Comparison of ENCODE assay signal across 1 cellular context in genomic region chr18:67199993-67200617, GRCh38.
TF ChIP-seq lines count a peak whose summit lies in the region.

No MANE protein-coding gene starts in this region.

TF ChIP-seq in GM23338, 12 proteins besides CTCF, POLR2A, EP300 and RAD21 (continued from another document):
- TF ChIP-seq REST (IDR thresholded peaks at IDR 0.05; ENCODE audit: unreplicated experiment): no peak
- TF ChIP-seq, protein P1, sequence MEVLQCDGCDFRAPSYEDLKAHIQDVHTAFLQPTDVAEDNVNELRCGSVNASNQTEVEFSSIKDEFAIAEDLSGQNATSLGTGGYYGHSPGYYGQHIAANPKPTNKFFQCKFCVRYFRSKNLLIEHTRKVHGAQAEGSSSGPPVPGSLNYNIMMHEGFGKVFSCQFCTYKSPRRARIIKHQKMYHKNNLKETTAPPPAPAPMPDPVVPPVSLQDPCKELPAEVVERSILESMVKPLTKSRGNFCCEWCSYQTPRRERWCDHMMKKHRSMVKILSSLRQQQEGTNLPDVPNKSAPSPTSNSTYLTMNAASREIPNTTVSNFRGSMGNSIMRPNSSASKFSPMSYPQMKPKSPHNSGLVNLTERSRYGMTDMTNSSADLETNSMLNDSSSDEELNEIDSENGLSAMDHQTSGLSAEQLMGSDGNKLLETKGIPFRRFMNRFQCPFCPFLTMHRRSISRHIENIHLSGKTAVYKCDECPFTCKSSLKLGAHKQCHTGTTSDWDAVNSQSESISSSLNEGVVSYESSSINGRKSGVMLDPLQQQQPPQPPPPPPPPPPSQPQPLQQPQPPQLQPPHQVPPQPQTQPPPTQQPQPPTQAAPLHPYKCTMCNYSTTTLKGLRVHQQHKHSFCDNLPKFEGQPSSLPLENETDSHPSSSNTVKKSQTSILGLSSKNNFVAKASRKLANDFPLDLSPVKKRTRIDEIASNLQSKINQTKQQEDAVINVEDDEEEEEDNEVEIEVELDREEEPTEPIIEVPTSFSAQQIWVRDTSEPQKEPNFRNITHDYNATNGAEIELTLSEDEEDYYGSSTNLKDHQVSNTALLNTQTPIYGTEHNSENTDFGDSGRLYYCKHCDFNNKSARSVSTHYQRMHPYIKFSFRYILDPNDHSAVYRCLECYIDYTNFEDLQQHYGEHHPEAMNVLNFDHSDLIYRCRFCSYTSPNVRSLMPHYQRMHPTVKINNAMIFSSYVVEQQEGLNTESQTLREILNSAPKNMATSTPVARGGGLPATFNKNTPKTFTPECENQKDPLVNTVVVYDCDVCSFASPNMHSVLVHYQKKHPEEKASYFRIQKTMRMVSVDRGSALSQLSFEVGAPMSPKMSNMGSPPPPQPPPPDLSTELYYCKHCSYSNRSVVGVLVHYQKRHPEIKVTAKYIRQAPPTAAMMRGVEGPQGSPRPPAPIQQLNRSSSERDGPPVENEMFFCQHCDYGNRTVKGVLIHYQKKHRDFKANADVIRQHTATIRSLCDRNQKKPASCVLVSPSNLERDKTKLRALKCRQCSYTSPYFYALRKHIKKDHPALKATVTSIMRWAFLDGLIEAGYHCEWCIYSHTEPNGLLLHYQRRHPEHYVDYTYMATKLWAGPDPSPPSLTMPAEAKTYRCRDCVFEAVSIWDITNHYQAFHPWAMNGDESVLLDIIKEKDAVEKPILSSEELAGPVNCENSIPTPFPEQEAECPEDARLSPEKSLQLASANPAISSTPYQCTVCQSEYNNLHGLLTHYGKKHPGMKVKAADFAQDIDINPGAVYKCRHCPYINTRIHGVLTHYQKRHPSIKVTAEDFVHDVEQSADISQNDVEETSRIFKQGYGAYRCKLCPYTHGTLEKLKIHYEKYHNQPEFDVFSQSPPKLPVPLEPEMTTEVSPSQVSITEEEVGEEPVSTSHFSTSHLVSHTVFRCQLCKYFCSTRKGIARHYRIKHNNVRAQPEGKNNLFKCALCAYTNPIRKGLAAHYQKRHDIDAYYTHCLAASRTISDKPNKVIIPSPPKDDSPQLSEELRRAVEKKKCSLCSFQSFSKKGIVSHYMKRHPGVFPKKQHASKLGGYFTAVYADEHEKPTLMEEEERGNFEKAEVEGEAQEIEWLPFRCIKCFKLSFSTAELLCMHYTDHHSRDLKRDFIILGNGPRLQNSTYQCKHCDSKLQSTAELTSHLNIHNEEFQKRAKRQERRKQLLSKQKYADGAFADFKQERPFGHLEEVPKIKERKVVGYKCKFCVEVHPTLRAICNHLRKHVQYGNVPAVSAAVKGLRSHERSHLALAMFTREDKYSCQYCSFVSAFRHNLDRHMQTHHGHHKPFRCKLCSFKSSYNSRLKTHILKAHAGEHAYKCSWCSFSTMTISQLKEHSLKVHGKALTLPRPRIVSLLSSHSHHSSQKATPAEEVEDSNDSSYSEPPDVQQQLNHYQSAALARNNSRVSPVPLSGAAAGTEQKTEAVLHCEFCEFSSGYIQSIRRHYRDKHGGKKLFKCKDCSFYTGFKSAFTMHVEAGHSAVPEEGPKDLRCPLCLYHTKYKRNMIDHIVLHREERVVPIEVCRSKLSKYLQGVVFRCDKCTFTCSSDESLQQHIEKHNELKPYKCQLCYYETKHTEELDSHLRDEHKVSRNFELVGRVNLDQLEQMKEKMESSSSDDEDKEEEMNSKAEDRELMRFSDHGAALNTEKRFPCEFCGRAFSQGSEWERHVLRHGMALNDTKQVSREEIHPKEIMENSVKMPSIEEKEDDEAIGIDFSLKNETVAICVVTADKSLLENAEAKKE (CRISPR knock-in tag; IDR thresholded peaks at IDR 0.05): no peak
- no peak for TF ChIP-seq EZH2phosphoT487 (IDR thresholded peaks at IDR 0.05; ENCODE audit: unreplicated experiment)
- no peak for TF ChIP-seq ZNF331 (CRISPR knock-in tag; IDR thresholded peaks at IDR 0.05; ENCODE audit: low read depth)
- TF ChIP-seq POLR2AphosphoS5 (IDR thresholded peaks at IDR 0.05; ENCODE audit: low read depth): no peak
- TF ChIP-seq, protein P2, sequence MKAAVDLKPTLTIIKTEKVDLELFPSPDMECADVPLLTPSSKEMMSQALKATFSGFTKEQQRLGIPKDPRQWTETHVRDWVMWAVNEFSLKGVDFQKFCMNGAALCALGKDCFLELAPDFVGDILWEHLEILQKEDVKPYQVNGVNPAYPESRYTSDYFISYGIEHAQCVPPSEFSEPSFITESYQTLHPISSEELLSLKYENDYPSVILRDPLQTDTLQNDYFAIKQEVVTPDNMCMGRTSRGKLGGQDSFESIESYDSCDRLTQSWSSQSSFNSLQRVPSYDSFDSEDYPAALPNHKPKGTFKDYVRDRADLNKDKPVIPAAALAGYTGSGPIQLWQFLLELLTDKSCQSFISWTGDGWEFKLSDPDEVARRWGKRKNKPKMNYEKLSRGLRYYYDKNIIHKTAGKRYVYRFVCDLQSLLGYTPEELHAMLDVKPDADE (IDR thresholded peaks at IDR 0.05): no peak
- TF ChIP-seq CREB1 (CRISPR knock-in tag; IDR thresholded peaks at IDR 0.05; ENCODE audit: low read depth): no peak
